ENCODE assay signal across 21 cellular contexts in genomic region chr10:9222917-9223316, GRCh38.
DNase-seq lines count a peak whose midpoint lies in the region; ATAC-seq, FAIRE-seq and TF ChIP-seq lines count a peak whose summit lies in the region.
"Had no signal": no experiment of that assay in that cellular context is flagged by ENCODE, and none has a peak within 500 bp of the region (broad histone marks: within the 10 kb centered on the region; RNA-seq: fewer than 3 reads in every experiment).

No MANE protein-coding gene starts in this region.

- no peaks in the 10 kb centered on the region for H3K79me2 ChIP-seq in fibroblast of lung (ENCODE audit: control insufficient read depth, insufficient read depth, low read length)

- no peak overlapping the region for H2AFZ ChIP-seq in fibroblast of lung (ENCODE audit: low read length)

- no peaks in the 10 kb centered on the region for H4K20me1 ChIP-seq in fibroblast of lung (ENCODE audit: control insufficient read depth, extremely low read depth, insufficient read depth, low read length)

- in situ Hi-C loops in HAP-1 (cut with MboI; ENCODE audit: low sequenced_read_pairs): no loop called here

- H3K27ac ChIP-seq in fibroblast of lung (ENCODE audit: insufficient read depth, low read length) (no peak overlapping the region), small intestine (ENCODE audit: low read depth in 1 of 2, low read length in 1 of 2) (no peak overlapping the region)
- H3K27ac ChIP-seq: epithelial cell of prostate, right lobe of liver, transverse colon had no signal

- no peaks in the 10 kb centered on the region for H3K36me3 ChIP-seq in fibroblast of lung (ENCODE audit: control insufficient read depth, insufficient read depth, low read length)
- H3K36me3 ChIP-seq in small intestine (ENCODE audit: control insufficient read depth in 2 of 2, insufficient read depth in 2 of 2, low read length in 2 of 2): no peaks in the 10 kb centered on the region
- no peaks in the 10 kb centered on the region for H3K36me3 ChIP-seq in HAP-1 (replicated peaks)
- H3K36me3 ChIP-seq: right lobe of liver, transverse colon had no signal

- ATAC-seq in GM21381 (IDR thresholded peaks at IDR 0.05; ENCODE audit: unreplicated experiment): no peak
- ATAC-seq: activated T-helper 17 cell treated with anti-CD3 and anti-CD28 coated beads, Interleukin-2, amount 50 U/mL, for 72 hours; right lobe of liver; stimulated activated naive CD8-positive, alpha-beta T cell treated with anti-CD3 and anti-CD28 coated beads, Interleukin-15, amount 100 ng/mL, for 72 hours had no signal

- no peak for TF ChIP-seq CTCF in fibroblast of lung (conservative IDR thresholded peaks at IDR 0.05 in 1 of 2, IDR thresholded peaks at IDR 0.05 in 1 of 2; ENCODE audit: low read depth in 1 of 2, low read length in 2 of 2)

- DNase-seq in EL (peak; percentile 59), RPMI7951 (ENCODE audit: low read depth) (peak; percentile 74), fibroblast of lung (ENCODE audit: low read depth in 2 of 2) (peak; percentile 60 to 62), pons (ENCODE audit: low spot score) (peak; percentile 15), small intestine (no peak), HAP-1 (ENCODE audit: low spot score in 2 of 2) (no peak), CD1c-positive myeloid dendritic cell (ENCODE audit: extremely low spot score) (no peak)
- DNase-seq: activated naive CD8-positive, alpha-beta T cell treated with anti-CD3 and anti-CD28 coated beads, Interleukin-2, amount 10 ng/mL, durations not matched to agents 7 days and 5 days; AML-193; dermis blood vessel endothelial cell; glutamatergic neuron; H9; MV-4-11; NCI-H2029 treated with DMSO at 0.1 percent for 48 hours; right lobe of liver; stimulated activated naive CD8-positive, alpha-beta T cell treated with anti-CD3 and anti-CD28 coated beads, Interleukin-15, amount 100 ng/mL, for 72 hours; transverse colon had no signal

- no peaks in the 10 kb centered on the region for H3K4me1 ChIP-seq in fibroblast of lung (ENCODE audit: control insufficient read depth, extremely low read depth, insufficient read depth, low read length)
- no peaks in the 10 kb centered on the region for H3K4me1 ChIP-seq in small intestine (ENCODE audit: control insufficient read depth in 2 of 2, insufficient read depth in 1 of 2, low read depth in 1 of 2, low read length in 1 of 2)
- H3K4me1 ChIP-seq in HAP-1: no peaks in the 10 kb centered on the region
- H3K4me1 ChIP-seq: right lobe of liver, transverse colon had no signal

- 67 to 86% (median 82%) methylated on average over 3 of the region's 3 CpGs for WGBS in small intestine, 3 donors

- H3K9ac ChIP-seq in fibroblast of lung (ENCODE audit: insufficient read depth, low read length): no peak overlapping the region

- no peak overlapping the region for H3K4me2 ChIP-seq in fibroblast of lung (ENCODE audit: extremely low read depth, insufficient read depth, low read length)

- FAIRE-seq in small intestine (lab: Jason Lieb, UNC): no peak
- FAIRE-seq: GM19239 had no signal

- H3K9me3 ChIP-seq in fibroblast of lung (ENCODE audit: control insufficient read depth, insufficient read depth, low read depth, low read length): no peaks in the 10 kb centered on the region
- H3K9me3 ChIP-seq in small intestine (ENCODE audit: control insufficient read depth, low read depth): peaks cover 2% of the 10 kb centered on the region
- H3K9me3 ChIP-seq in HAP-1: no peaks in the 10 kb centered on the region
- H3K9me3 ChIP-seq: right lobe of liver, transverse colon had no signal

- H3K27me3 ChIP-seq in fibroblast of lung (ENCODE audit: control insufficient read depth, insufficient read depth, low read length): no peaks in the 10 kb centered on the region
- no peaks in the 10 kb centered on the region for H3K27me3 ChIP-seq in small intestine (ENCODE audit: control insufficient read depth in 2 of 2, insufficient read depth in 2 of 2, low read length in 2 of 2)
- no peaks in the 10 kb centered on the region for H3K27me3 ChIP-seq in HAP-1 (ENCODE audit: low read depth)
- H3K27me3 ChIP-seq: right lobe of liver, transverse colon had no signal

- H3K4me3 ChIP-seq in fibroblast of lung (replicated peaks in 1 of 4; ENCODE audit: control extremely low read depth in 1 of 4, insufficient read depth in 1 of 4, low read depth in 3 of 4, low read length in 4 of 4) (no peak overlapping the region), small intestine (ENCODE audit: low read depth in 1 of 2, low read length in 2 of 2) (no peak overlapping the region), HAP-1 (no peak overlapping the region)
- H3K4me3 ChIP-seq: right lobe of liver, transverse colon had no signal

Comparison
In these comparisons a context has a peak if more than half of its experiments do, and no peak if none do; other contexts are left out.
1. DNase-seq: peak in EL (single experiment), RPMI7951 (single experiment), fibroblast of lung (2 of 2) and pons (single experiment); none in small intestine (single experiment), HAP-1 (0 of 2) and CD1c-positive myeloid dendritic cell (single experiment).